27 cellular contexts compared by ENCODE assay signal in genomic region chr1:156009404-156009803, GRCh38. TPM values are rescaled to one million over a fixed set of nuclear protein-coding genes. Genes with fewer than 3 reads are reported as not detected.
DNase-seq lines count a peak whose midpoint lies in the region; ATAC-seq and TF ChIP-seq lines count a peak whose summit lies in the region.
"Had no signal": no experiment of that assay in that cellular context is flagged by ENCODE, and none has a peak within 500 bp of the region (broad histone marks: within the 10 kb centered on the region; RNA-seq: fewer than 3 reads in every experiment).

No MANE protein-coding gene starts in this region.

- peaks cover 17% of the 10 kb centered on the region for H3K4me1 Mint-ChIP-seq in activated CD8-positive, alpha-beta T cell treated with anti-CD3 and anti-CD28 coated beads for 36 hours (ENCODE audit: low read depth)
- H3K4me1 Mint-ChIP-seq in activated CD8-positive, alpha-beta T cell treated with anti-CD3 and anti-CD28 coated beads, Interleukin-2, amount 10 ng/mL, durations not matched to agents 7 days and 5 days (ENCODE audit: low read depth), result peaks cover 20% of the 10 kb centered on the region
- H3K4me1 Mint-ChIP-seq in brain (no peaks in the 10 kb centered on the region), nephron progenitor cell (peaks cover 42% of the 10 kb centered on the region)

- POLR2A ChIA-PET in activated CD8-positive, alpha-beta T cell treated with anti-CD3 and anti-CD28 coated beads for 36 hours (lab: Charles Lee), result interaction anchor here (1.2 to 3.7 kb wide), 2 partner anchors 10 to 14 kb away, joined by 3 to 17 read pairs; partner anchors contain the start of gene SSR2
- POLR2A ChIA-PET in activated CD8-positive, alpha-beta T cell treated with anti-CD3 and anti-CD28 coated beads, Interleukin-2, amount 10 ng/mL, durations not matched to agents 7 days and 5 days (lab: Charles Lee), result interaction anchor here (2.9 kb wide), 1 partner anchor 11 kb away, joined by 14 read pairs; the partner anchor contains the start of gene SSR2

- intact Hi-C loops in activated CD8-positive, alpha-beta T cell treated with anti-CD3 and anti-CD28 coated beads for 36 hours (cut with micrococcal nuclease), result no loop called here

- H3K4me3 Mint-ChIP-seq in activated CD8-positive, alpha-beta T cell treated with anti-CD3 and anti-CD28 coated beads for 36 hours, result no peak overlapping the region
- H3K4me3 Mint-ChIP-seq in activated CD8-positive, alpha-beta T cell treated with anti-CD3 and anti-CD28 coated beads, Interleukin-2, amount 10 ng/mL, durations not matched to agents 7 days and 5 days, result no peak overlapping the region
- H3K4me3 Mint-ChIP-seq in brain (no peak overlapping the region), nephron progenitor cell (peak overlapping the region; percentile 50)
- H3K4me3 Mint-ChIP-seq: activated CD4-positive, alpha-beta memory T cell treated with anti-CD3 and anti-CD28 coated beads, Interleukin-2, amount 10 ng/mL, durations not matched to agents 7 days and 5 days; CD4-positive, alpha-beta memory T cell had no signal

- CTCF ChIA-PET in activated CD8-positive, alpha-beta T cell treated with anti-CD3 and anti-CD28 coated beads for 36 hours (lab: Charles Lee), result no interaction called here
- CTCF ChIA-PET in activated CD8-positive, alpha-beta T cell treated with anti-CD3 and anti-CD28 coated beads, Interleukin-2, amount 10 ng/mL, durations not matched to agents 7 days and 5 days (lab: Charles Lee), result interaction anchor here (2.0 to 2.6 kb wide), 2 partner anchors 20 to 71 kb away, joined by 5 to 14 read pairs; no protein-coding TSS in a partner anchor

- H3K36me3 Mint-ChIP-seq in activated CD8-positive, alpha-beta T cell treated with anti-CD3 and anti-CD28 coated beads for 36 hours (ENCODE audit: low read depth), result peaks cover 45% of the 10 kb centered on the region
- peaks cover 54% of the 10 kb centered on the region for H3K36me3 Mint-ChIP-seq in activated CD8-positive, alpha-beta T cell treated with anti-CD3 and anti-CD28 coated beads, Interleukin-2, amount 10 ng/mL, durations not matched to agents 7 days and 5 days (ENCODE audit: low read depth)
- H3K36me3 Mint-ChIP-seq in brain (peaks cover 59% of the 10 kb centered on the region), nephron progenitor cell (ENCODE audit: low read depth) (peaks cover 65% of the 10 kb centered on the region)

- no peak for ATAC-seq in activated CD8-positive, alpha-beta T cell treated with anti-CD3 and anti-CD28 coated beads for 36 hours
- no peak for ATAC-seq in activated CD8-positive, alpha-beta T cell treated with anti-CD3 and anti-CD28 coated beads, Interleukin-2, amount 10 ng/mL, durations not matched to agents 7 days and 5 days
- no peak for ATAC-seq in esophagus mucosa
- ATAC-seq: activated CD4-positive, CD25-positive, alpha-beta regulatory T cell treated with anti-CD3 and anti-CD28 coated beads, Interleukin-2, amount 50 U/mL, for 24 hours; gastrocnemius medialis; left cardiac atrium had no signal

- no peaks in the 10 kb centered on the region for H3K27me3 Mint-ChIP-seq in activated CD8-positive, alpha-beta T cell treated with anti-CD3 and anti-CD28 coated beads for 36 hours
- no peaks in the 10 kb centered on the region for H3K27me3 Mint-ChIP-seq in activated CD8-positive, alpha-beta T cell treated with anti-CD3 and anti-CD28 coated beads, Interleukin-2, amount 10 ng/mL, durations not matched to agents 7 days and 5 days (ENCODE audit: low read depth)
- H3K27me3 Mint-ChIP-seq in brain (no peaks in the 10 kb centered on the region), nephron progenitor cell (ENCODE audit: low read depth, poor library complexity) (peaks cover 2% of the 10 kb centered on the region)
- H3K27me3 Mint-ChIP-seq: activated CD4-positive, alpha-beta memory T cell treated with anti-CD3 and anti-CD28 coated beads, Interleukin-2, amount 10 ng/mL, durations not matched to agents 7 days and 5 days; CD4-positive, alpha-beta memory T cell had no signal

- TF ChIP-seq CTCF in activated CD8-positive, alpha-beta T cell treated with anti-CD3 and anti-CD28 coated beads for 36 hours (IDR thresholded peaks at IDR 0.05), result no peak
- TF ChIP-seq CTCF in brain (conservative IDR thresholded peaks at IDR 0.05) (no peak), nephron progenitor cell (IDR thresholded peaks at IDR 0.05) (no peak)

- peak overlapping the region; percentile 7 for H3K27ac Mint-ChIP-seq in activated CD8-positive, alpha-beta T cell treated with anti-CD3 and anti-CD28 coated beads for 36 hours
- no peak overlapping the region for H3K27ac Mint-ChIP-seq in activated CD8-positive, alpha-beta T cell treated with anti-CD3 and anti-CD28 coated beads, Interleukin-2, amount 10 ng/mL, durations not matched to agents 7 days and 5 days
- peak overlapping the region in 3 of 5 experiments; percentile 20 to 68 (median 33) for H3K27ac Mint-ChIP-seq in brain
- peak overlapping the region; percentile 97 for H3K27ac Mint-ChIP-seq in nephron progenitor cell

- no peak for DNase-seq in activated CD8-positive, alpha-beta T cell treated with anti-CD3 and anti-CD28 coated beads for 36 hours
- DNase-seq in activated CD8-positive, alpha-beta T cell treated with anti-CD3 and anti-CD28 coated beads, Interleukin-2, amount 10 ng/mL, durations not matched to agents 7 days and 5 days, result no peak
- DNase-seq in D341Med (ENCODE audit: low spot score), result peak; percentile 8
- peak; percentile 40 for DNase-seq in nephron progenitor cell
- no peak for DNase-seq in T1000 (lab: John Stamatoyannopoulos, UW)
- no peak for DNase-seq in SK-N-DZ (ENCODE audit: low spot score)
- DNase-seq: 8988T; activated CD4-positive, alpha-beta memory T cell treated with anti-CD3 and anti-CD28 coated beads, Interleukin-2, amount 10 ng/mL, durations not matched to agents 7 days and 5 days; AML-193; amniotic stem cell; CD4-positive, alpha-beta memory T cell; gastrocnemius medialis; hippocampal formation; left cardiac atrium; mammary epithelial cell; NCI-H2081; retina; small intestine; T-helper 1 cell had no signal

- no peaks in the 10 kb centered on the region for H3K9me3 Mint-ChIP-seq in activated CD8-positive, alpha-beta T cell treated with anti-CD3 and anti-CD28 coated beads for 36 hours
- no peaks in the 10 kb centered on the region for H3K9me3 Mint-ChIP-seq in activated CD8-positive, alpha-beta T cell treated with anti-CD3 and anti-CD28 coated beads, Interleukin-2, amount 10 ng/mL, durations not matched to agents 7 days and 5 days (ENCODE audit: insufficient read depth)
- H3K9me3 Mint-ChIP-seq in brain (no peaks in the 10 kb centered on the region), nephron progenitor cell (no peaks in the 10 kb centered on the region)
- H3K9me3 Mint-ChIP-seq: activated CD4-positive, alpha-beta memory T cell treated with anti-CD3 and anti-CD28 coated beads, Interleukin-2, amount 10 ng/mL, durations not matched to agents 7 days and 5 days; CD4-positive, alpha-beta memory T cell had no signal

RNA-seq across cellular contexts. Expression of gene SSR2, which starts 11.3 kb away (rescaled TPM):
- total RNA-seq in activated CD8-positive, alpha-beta T cell treated with anti-CD3 and anti-CD28 coated beads for 36 hours, result 100 to 1,000 TPM; 148 to 150 TPM
- total RNA-seq in activated CD8-positive, alpha-beta T cell treated with anti-CD3 and anti-CD28 coated beads, Interleukin-2, amount 10 ng/mL, durations not matched to agents 7 days and 5 days, result 100 to 1,000 TPM; 216 to 233 TPM
- polyA plus RNA-seq in brain (ENCODE audit: insufficient read depth, low read depth, low replicate concordance), result 451 TPM
- total RNA-seq in esophagus mucosa, result 121 TPM
- 313 and 427 TPM in 2 replicates for polyA plus RNA-seq in SK-N-DZ (2014; cell fraction: cytosol; rRNA removed)
- 175 and 241 TPM in 2 replicates for polyA plus RNA-seq in SK-N-DZ (2014; cell fraction: nucleus; rRNA removed)

RNA-seq across cellular contexts. Expression of gene ARHGEF2, which starts 31.1 kb away (rescaled TPM):
- total RNA-seq in activated CD8-positive, alpha-beta T cell treated with anti-CD3 and anti-CD28 coated beads for 36 hours, result 100 to 1,000 TPM; 147 to 150 TPM
- total RNA-seq in activated CD8-positive, alpha-beta T cell treated with anti-CD3 and anti-CD28 coated beads, Interleukin-2, amount 10 ng/mL, durations not matched to agents 7 days and 5 days, result 100 to 1,000 TPM; 142 to 147 TPM
- polyA plus RNA-seq in brain (ENCODE audit: insufficient read depth, low read depth, low replicate concordance), result 195 TPM
- total RNA-seq in esophagus mucosa, result 23.8 TPM
- 27.9 and 32.8 TPM in 2 replicates for polyA plus RNA-seq in SK-N-DZ (2014; cell fraction: cytosol; rRNA removed)
- 34.7 and 45.4 TPM in 2 replicates for polyA plus RNA-seq in SK-N-DZ (2014; cell fraction: nucleus; rRNA removed)

RNA-seq across cellular contexts. Expression of gene UBQLN4, which starts 44.2 kb away (rescaled TPM):
- 10 to 100 TPM; 36.9 to 39.8 TPM for total RNA-seq in activated CD8-positive, alpha-beta T cell treated with anti-CD3 and anti-CD28 coated beads for 36 hours
- 10 to 100 TPM; 32.8 to 33.3 TPM for total RNA-seq in activated CD8-positive, alpha-beta T cell treated with anti-CD3 and anti-CD28 coated beads, Interleukin-2, amount 10 ng/mL, durations not matched to agents 7 days and 5 days
- polyA plus RNA-seq in brain (ENCODE audit: insufficient read depth, low read depth, low replicate concordance), result 92.9 TPM
- total RNA-seq in esophagus mucosa, result 23.0 TPM
- 49.8 and 51.3 TPM in 2 replicates for polyA plus RNA-seq in SK-N-DZ (2014; cell fraction: cytosol; rRNA removed)
- 78.6 and 82.4 TPM in 2 replicates for polyA plus RNA-seq in SK-N-DZ (2014; cell fraction: nucleus; rRNA removed)

RNA-seq across cellular contexts. Expression of gene LAMTOR2, which starts 45.2 kb away (rescaled TPM):
- total RNA-seq in activated CD8-positive, alpha-beta T cell treated with anti-CD3 and anti-CD28 coated beads for 36 hours, result 10 to 100 TPM; 48.9 to 49.4 TPM
- 10 to 100 TPM; 72.4 to 74.1 TPM for total RNA-seq in activated CD8-positive, alpha-beta T cell treated with anti-CD3 and anti-CD28 coated beads, Interleukin-2, amount 10 ng/mL, durations not matched to agents 7 days and 5 days
- 126 TPM for polyA plus RNA-seq in brain (ENCODE audit: insufficient read depth, low read depth, low replicate concordance)
- 62.3 TPM for total RNA-seq in esophagus mucosa
- 43.7 and 52.4 TPM in 2 replicates for polyA plus RNA-seq in SK-N-DZ (2014; cell fraction: cytosol; rRNA removed)
- polyA plus RNA-seq in SK-N-DZ (2014; cell fraction: nucleus; rRNA removed), result 21.0 and 33.7 TPM in 2 replicates

RNA-seq across cellular contexts. Expression of gene RAB25, which starts 51.6 kb away (rescaled TPM):
- under 1 TPM; 0.49 to 0.63 TPM for total RNA-seq in activated CD8-positive, alpha-beta T cell treated with anti-CD3 and anti-CD28 coated beads for 36 hours
- total RNA-seq in activated CD8-positive, alpha-beta T cell treated with anti-CD3 and anti-CD28 coated beads, Interleukin-2, amount 10 ng/mL, durations not matched to agents 7 days and 5 days, result under 1 TPM in 1 of 2 experiments, not detected in 1; 0.50 TPM
- 113 TPM for polyA plus RNA-seq in brain (ENCODE audit: insufficient read depth, low read depth, low replicate concordance)
- total RNA-seq in esophagus mucosa, result 420 TPM
- 0.30 and 0.85 TPM in 2 replicates for polyA plus RNA-seq in SK-N-DZ (2014; cell fraction: cytosol; rRNA removed)
- not detected in 2 replicates for polyA plus RNA-seq in SK-N-DZ (2014; cell fraction: nucleus; rRNA removed)
- total RNA-seq: left cardiac atrium, M059J, myocyte, osteocyte, SJSA1, tibial nerve had no signal

Comparison
In these comparisons a context has a peak if more than half of its experiments do, and no peak if none do; other contexts are left out.
1. DNase-seq: peak in D341Med (single experiment) and nephron progenitor cell (single experiment); none in activated CD8-positive, alpha-beta T cell treated with anti-CD3 and anti-CD28 coated beads for 36 hours (single experiment), activated CD8-positive, alpha-beta T cell treated with anti-CD3 and anti-CD28 coated beads, Interleukin-2, amount 10 ng/mL, durations not matched to agents 7 days and 5 days (single experiment), T1000 (single experiment) and SK-N-DZ (single experiment).